1 cellular context compared by ENCODE assay signal in genomic region chr1:186046437-186047233, GRCh38.
TF ChIP-seq lines count a peak whose summit lies in the region.

No MANE protein-coding gene starts in this region.

TF ChIP-seq in K562, 482 proteins besides CTCF, POLR2A, EP300 and RAD21 (continued from another document and continues in another):
- peak; percentile 74; the same call in 1 of the 2 replicates for TF ChIP-seq CC2D1A (IDR thresholded peaks at IDR 0.05)
- TF ChIP-seq GABPB2 (CRISPR knock-in tag; conservative IDR thresholded peaks at IDR 0.05) = no peak
- TF ChIP-seq PYGO2 (tag; IDR thresholded peaks at IDR 0.05) = no peak
- peak; percentile 86 for TF ChIP-seq MEIS2 (IDR thresholded peaks at IDR 0.05; ENCODE audit: partially characterized antibody)
- TF ChIP-seq SNAPC5 (CRISPR knock-in tag; IDR thresholded peaks at IDR 0.05) = no peak
- no peak for TF ChIP-seq CSDE1 (IDR thresholded peaks at IDR 0.05)
- no peak for TF ChIP-seq ZNF197 (CRISPR knock-in tag; IDR thresholded peaks at IDR 0.05; ENCODE audit: low read depth)
- no peak for TF ChIP-seq CBFB (CRISPR knock-in tag; IDR thresholded peaks at IDR 0.05)
- TF ChIP-seq U2AF2 (optimal IDR thresholded peaks at IDR 0.05; ENCODE audit: low read depth, low read length) = no peak
- no peak for TF ChIP-seq U2AF1 (optimal IDR thresholded peaks at IDR 0.05; ENCODE audit: low read depth, low read length)
- TF ChIP-seq TFAM (CRISPR knock-in tag; conservative IDR thresholded peaks at IDR 0.05) = no peak
- peak; percentile 87 for TF ChIP-seq STAT5A (IDR thresholded peaks at IDR 0.05; ENCODE audit: borderline replicate concordance, low read length)
- no peak for TF ChIP-seq GMEB1 (CRISPR knock-in tag; IDR thresholded peaks at IDR 0.05)
- TF ChIP-seq NR2C2 (CRISPR knock-in tag; IDR thresholded peaks at IDR 0.05) = no peak
- TF ChIP-seq NR2C2 (tag; IDR thresholded peaks at IDR 0.05) = no peak
- no peak for TF ChIP-seq SIRT6 (IDR thresholded peaks at IDR 0.05; ENCODE audit: low read depth, low read length)
- peak; percentile 96 for TF ChIP-seq ARID1B (IDR thresholded peaks at IDR 0.05)
- no peak for TF ChIP-seq ZNF165 (CRISPR knock-in tag; IDR thresholded peaks at IDR 0.05; ENCODE audit: borderline replicate concordance)
- no peak for TF ChIP-seq THRAP3 (IDR thresholded peaks at IDR 0.05; ENCODE audit: borderline replicate concordance)
- TF ChIP-seq BRCA1 (IDR thresholded peaks at IDR 0.05) = no peak
- no peak for TF ChIP-seq BRCA1 (CRISPR knock-in tag; IDR thresholded peaks at IDR 0.05)
- no peak for TF ChIP-seq PREB (CRISPR knock-in tag; IDR thresholded peaks at IDR 0.05)
- no peak for TF ChIP-seq KAT8 (IDR thresholded peaks at IDR 0.05; ENCODE audit: low read depth)
- peak; percentile 95 for TF ChIP-seq TEAD4 (IDR thresholded peaks at IDR 0.05; ENCODE audit: low read length)
- TF ChIP-seq TEAD4 (CRISPR knock-in tag; IDR thresholded peaks at IDR 0.05; ENCODE audit: borderline replicate concordance) = no peak
- TF ChIP-seq CREB1 (IDR thresholded peaks at IDR 0.05) = peak; percentile 56; the same call in 1 of the 2 replicates
- TF ChIP-seq CREB1 (CRISPR knock-in tag; IDR thresholded peaks at IDR 0.05) = no peak
- no peak for TF ChIP-seq ZNF134 (CRISPR knock-in tag; conservative IDR thresholded peaks at IDR 0.05)
- no peak for TF ChIP-seq BMI1 (IDR thresholded peaks at IDR 0.05; ENCODE audit: low read length)
- no peak for TF ChIP-seq ZNF133 (CRISPR knock-in tag; IDR thresholded peaks at IDR 0.05)
- no peak for TF ChIP-seq ZNF518B (CRISPR knock-in tag; IDR thresholded peaks at IDR 0.05)
- no peak for TF ChIP-seq ZNF316 (IDR thresholded peaks at IDR 0.05)
- TF ChIP-seq PCBP2 (IDR thresholded peaks at IDR 0.05; ENCODE audit: low read depth, low read length, poor library complexity, severe bottlenecking) = no peak
- TF ChIP-seq ELF1 (tag; IDR thresholded peaks at IDR 0.05) = no peak
- TF ChIP-seq ZNF740 (CRISPR knock-in tag; IDR thresholded peaks at IDR 0.05) = no peak
- no peak for TF ChIP-seq ZNF740 (tag; IDR thresholded peaks at IDR 0.05)
- no peak for TF ChIP-seq RBM39 (optimal IDR thresholded peaks at IDR 0.05; ENCODE audit: low read depth, low read length)
- no peak for TF ChIP-seq ZNF408 (CRISPR knock-in tag; IDR thresholded peaks at IDR 0.05; ENCODE audit: low read depth)
- no peak for TF ChIP-seq GTF2B (IDR thresholded peaks at IDR 0.05; ENCODE audit: extremely low read depth, insufficient read length)
- no peak for TF ChIP-seq ZBTB2 (IDR thresholded peaks at IDR 0.05)
- TF ChIP-seq CREB5 (CRISPR knock-in tag; IDR thresholded peaks at IDR 0.05) = no peak
- TF ChIP-seq CTCFL (IDR thresholded peaks at IDR 0.05; ENCODE audit: borderline replicate concordance, insufficient read depth, low read depth, low read length, poor library complexity, severe bottlenecking) = no peak
- TF ChIP-seq EWSR1 (IDR thresholded peaks at IDR 0.05; ENCODE audit: borderline replicate concordance, low read depth, partially characterized antibody) = no peak
- no peak for TF ChIP-seq NELFE (IDR thresholded peaks at IDR 0.05; ENCODE audit: insufficient read depth, insufficient read length)
- no peak for TF ChIP-seq RFX1 (IDR thresholded peaks at IDR 0.05)
- TF ChIP-seq GATAD2A (IDR thresholded peaks at IDR 0.05) = peak; percentile 13; the same call in 1 of the 2 replicates
- no peak for TF ChIP-seq CBX8 (IDR thresholded peaks at IDR 0.05; ENCODE audit: borderline replicate concordance, extremely low read depth, low read depth, low read length, poor library complexity, severe bottlenecking)
- TF ChIP-seq CGGBP1 (CRISPR knock-in tag; IDR thresholded peaks at IDR 0.05) = no peak
- peak in 1 of 2 experiments; percentile 72; a peak in 2 of 4 replicates for TF ChIP-seq HDAC1 (IDR thresholded peaks at IDR 0.05)
- no peak for TF ChIP-seq MLX (CRISPR knock-in tag; conservative IDR thresholded peaks at IDR 0.05)
- TF ChIP-seq ETV5 (CRISPR knock-in tag; IDR thresholded peaks at IDR 0.05; ENCODE audit: low read depth) = no peak
- TF ChIP-seq AFF4 (CRISPR knock-in tag; IDR thresholded peaks at IDR 0.05) = no peak
- no peak for TF ChIP-seq PTRF (tag; IDR thresholded peaks at IDR 0.05)
